Comparison of ENCODE assay signal across 9 cellular contexts in the genomic region with DNA sequence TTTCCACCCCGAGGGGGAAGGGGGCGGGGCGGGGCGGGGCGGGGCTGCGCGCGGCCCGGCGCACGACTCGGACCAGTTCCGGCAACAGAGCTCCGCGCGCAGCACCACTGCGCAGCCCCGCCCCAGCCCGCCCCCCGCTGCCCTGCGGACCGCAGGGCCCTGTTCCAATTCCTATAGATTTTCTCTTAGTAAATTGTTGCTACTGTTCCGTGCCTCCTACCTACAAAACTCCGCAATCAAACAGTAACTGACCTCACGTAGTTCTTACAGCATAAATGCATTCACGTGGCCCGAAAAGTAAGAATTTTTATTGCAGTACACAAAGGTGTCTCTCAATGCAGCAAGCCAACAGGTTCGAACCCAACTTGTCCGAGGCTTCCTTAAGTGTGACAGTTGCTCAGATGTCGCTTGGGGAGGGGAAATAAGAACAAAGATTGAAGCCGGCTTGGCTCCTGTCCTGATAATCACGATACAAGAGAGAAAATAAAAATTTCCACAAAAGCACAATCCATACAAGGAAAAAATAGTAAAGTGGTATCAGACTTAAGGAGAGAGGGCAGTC. TPM values are rescaled to one million over a fixed set of nuclear protein-coding genes. Genes with fewer than 3 reads are reported as not detected.
DNase-seq lines count a peak whose midpoint lies in the region; ATAC-seq, FAIRE-seq and TF ChIP-seq lines count a peak whose summit lies in the region.
"Had no signal": no experiment of that assay in that cellular context is flagged by ENCODE, and none has a peak within 500 bp of the region (broad histone marks: within the 10 kb centered on the region; RNA-seq: fewer than 3 reads in every experiment).

No MANE protein-coding gene starts in this region.

- peaks cover 18% of the 10 kb centered on the region for H3K36me3 Mint-ChIP-seq in stimulated activated effector memory CD8-positive, alpha-beta T cell treated with anti-CD3 and anti-CD28 coated beads, Interleukin-12 subunit alpha, Interleukin-12 subunit beta, amount 100 ng/mL, for 72 hours

- no peak for TF ChIP-seq CTCF in kidney (IDR thresholded peaks at IDR 0.05; ENCODE audit: borderline replicate concordance, extremely low read depth, insufficient read depth)

- H3K9me3 ChIP-seq in kidney (ENCODE audit: control insufficient read depth in 1 of 2, low read length in 2 of 2), result no peaks in the 10 kb centered on the region

- no peaks in the 10 kb centered on the region for H3K9me3 Mint-ChIP-seq in stimulated activated effector memory CD8-positive, alpha-beta T cell treated with anti-CD3 and anti-CD28 coated beads, Interleukin-12 subunit alpha, Interleukin-12 subunit beta, amount 100 ng/mL, for 72 hours

- intact Hi-C loops in kidney (cut with DNase I), result no loop called here

- peaks cover 38% of the 10 kb centered on the region for H3K4me1 Mint-ChIP-seq in stimulated activated effector memory CD8-positive, alpha-beta T cell treated with anti-CD3 and anti-CD28 coated beads, Interleukin-12 subunit alpha, Interleukin-12 subunit beta, amount 100 ng/mL, for 72 hours

- ATAC-seq in GM21390 (IDR thresholded peaks at IDR 0.05; ENCODE audit: unreplicated experiment), result peak; percentile 68
- ATAC-seq in HG03571 (IDR thresholded peaks at IDR 0.05; ENCODE audit: unreplicated experiment), result peak; percentile 58
- ATAC-seq in stimulated activated effector memory CD8-positive, alpha-beta T cell treated with anti-CD3 and anti-CD28 coated beads, Interleukin-12 subunit alpha, Interleukin-12 subunit beta, amount 100 ng/mL, for 72 hours, result peak; percentile 83

- peak overlapping the region; percentile 17 to 77 for H3K9ac ChIP-seq in kidney (ENCODE audit: low read length in 2 of 2)

- H3K4me3 Mint-ChIP-seq in stimulated activated effector memory CD8-positive, alpha-beta T cell treated with anti-CD3 and anti-CD28 coated beads, Interleukin-12 subunit alpha, Interleukin-12 subunit beta, amount 100 ng/mL, for 72 hours, result peak overlapping the region; percentile 88

- FAIRE-seq in kidney (lab: Jason Lieb, UNC), result no peak
- FAIRE-seq: G401.6 had no signal

- H3K27ac Mint-ChIP-seq in stimulated activated effector memory CD8-positive, alpha-beta T cell treated with anti-CD3 and anti-CD28 coated beads, Interleukin-12 subunit alpha, Interleukin-12 subunit beta, amount 100 ng/mL, for 72 hours, result peak overlapping the region; percentile 94

- peak overlapping the region; percentile 87 to 93 for H3K27ac ChIP-seq in kidney (ENCODE audit: low read depth in 2 of 2, low read length in 2 of 2)

- H3K4me1 ChIP-seq in kidney (ENCODE audit: control insufficient read depth in 1 of 2, insufficient read depth in 1 of 2, low read depth in 1 of 2, low read length in 2 of 2), result peaks cover 5 to 16% of the 10 kb centered on the region in 2 donors

- peak overlapping the region; percentile 76 to 77 for H3K4me3 ChIP-seq in kidney (ENCODE audit: low read length in 2 of 2)

- DNase-seq in NCI-H146 treated with DMSO at 0.1 percent for 48 hours (lab: John Stamatoyannopoulos, UW; ENCODE audit: unreplicated experiment) (peak; percentile 67), NCI-H146 (lab: John Stamatoyannopoulos, UW) (no peak), RKO (ENCODE audit: low spot score) (peak; percentile 80), cerebellar cortex (ENCODE audit: low spot score) (peak; percentile 66), kidney (no peak)
- no peak for DNase-seq in stimulated activated effector memory CD8-positive, alpha-beta T cell treated with anti-CD3 and anti-CD28 coated beads, Interleukin-12 subunit alpha, Interleukin-12 subunit beta, amount 100 ng/mL, for 72 hours (ENCODE audit: low spot score in 2 of 2)

- H3K36me3 ChIP-seq in kidney (ENCODE audit: control insufficient read depth in 1 of 2, insufficient read depth in 2 of 2, low read length in 2 of 2), result no peaks in the 10 kb centered on the region

RNA-seq across cellular contexts. Expression of a gene that starts 1.2 kb away (rescaled TPM):
- total RNA-seq in kidney, result 48.3 TPM
- 10.7 TPM for polyA plus RNA-seq in kidney (ENCODE audit: insufficient read depth, low read depth, low replicate concordance)

Comparison
In these comparisons a context has a peak if more than half of its experiments do, and no peak if none do; other contexts are left out.
1. DNase-seq: peak in NCI-H146 treated with DMSO at 0.1 percent for 48 hours (single experiment), RKO (single experiment) and cerebellar cortex (single experiment); none in NCI-H146 (single experiment), kidney (single experiment) and stimulated activated effector memory CD8-positive, alpha-beta T cell treated with anti-CD3 and anti-CD28 coated beads, Interleukin-12 subunit alpha, Interleukin-12 subunit beta, amount 100 ng/mL, for 72 hours (0 of 2).
2. Peak in every context shown above with its lines, with median percentiles within 50 percentile points of each other: ATAC-seq.